Comparison of ENCODE assay signal across 14 cellular contexts in genomic region chr10:114603943-114604342, GRCh38. TPM values are rescaled to one million over a fixed set of nuclear protein-coding genes. Genes with fewer than 3 reads are reported as not detected.
A peak's percentile ranks its signal among the peaks of the same experiment; 100 is the strongest.
DNase-seq lines count a peak whose midpoint lies in the region; ATAC-seq and TF ChIP-seq lines count a peak whose summit lies in the region.
"Had no signal": no experiment of that assay in that cellular context is flagged by ENCODE, and none has a peak within 500 bp of the region (broad histone marks: within the 10 kb centered on the region; RNA-seq: fewer than 3 reads in every experiment).

No MANE protein-coding gene starts in this region.

- H3K9me3 ChIP-seq in left ventricle myocardium inferior (replicated peaks) = no peaks in the 10 kb centered on the region
- H3K9me3 ChIP-seq in CD8-positive, alpha-beta T cell (ENCODE audit: low read length) = no peaks in the 10 kb centered on the region
- H3K9me3 ChIP-seq: suprapubic skin had no signal

- H3K4me3 ChIP-seq in left ventricle myocardium inferior = peak overlapping the region; percentile 14
- no peak overlapping the region for H3K4me3 ChIP-seq in CD8-positive, alpha-beta T cell (ENCODE audit: low read depth, low read length)
- H3K4me3 ChIP-seq: suprapubic skin had no signal

- TF ChIP-seq CTCF in left ventricle myocardium inferior (IDR thresholded peaks at IDR 0.05; ENCODE audit: borderline replicate concordance) = no peak
- TF ChIP-seq CTCF in CD8-positive, alpha-beta T cell (IDR thresholded peaks at IDR 0.05) = no peak

- peaks cover 3% of the 10 kb centered on the region for H3K9me3 Mint-ChIP-seq in activated CD4-positive, alpha-beta memory T cell treated with anti-CD3 and anti-CD28 coated beads, Interleukin-2, amount 10 ng/mL, durations not matched to agents 7 days and 5 days
- no peaks in the 10 kb centered on the region for H3K9me3 Mint-ChIP-seq in CD8-positive, alpha-beta T cell
- H3K9me3 Mint-ChIP-seq: activated B cell treated with CpG ODN at 0.5 μM for 24 hours; activated naive CD8-positive, alpha-beta T cell treated with anti-CD3 and anti-CD28 coated beads for 36 hours had no signal

- CTCF ChIA-PET in activated CD4-positive, alpha-beta memory T cell treated with anti-CD3 and anti-CD28 coated beads, Interleukin-2, amount 10 ng/mL, durations not matched to agents 7 days and 5 days (lab: Charles Lee) = interaction anchor here (0.9 to 1.3 kb wide), 5 partner anchors 12 to 300 kb away, joined by 3 read pairs; no protein-coding TSS in a partner anchor
- CTCF ChIA-PET in CD8-positive, alpha-beta T cell (lab: Charles Lee) = no interaction called here

- H3K36me3 Mint-ChIP-seq in activated CD4-positive, alpha-beta memory T cell treated with anti-CD3 and anti-CD28 coated beads, Interleukin-2, amount 10 ng/mL, durations not matched to agents 7 days and 5 days (ENCODE audit: low read depth) = peaks cover 35% of the 10 kb centered on the region
- H3K36me3 Mint-ChIP-seq in CD8-positive, alpha-beta T cell = no peaks in the 10 kb centered on the region
- H3K36me3 Mint-ChIP-seq: activated naive CD8-positive, alpha-beta T cell treated with anti-CD3 and anti-CD28 coated beads for 36 hours had no signal

- H3K4me3 Mint-ChIP-seq in activated CD4-positive, alpha-beta memory T cell treated with anti-CD3 and anti-CD28 coated beads, Interleukin-2, amount 10 ng/mL, durations not matched to agents 7 days and 5 days = no peak overlapping the region
- H3K4me3 Mint-ChIP-seq in CD8-positive, alpha-beta T cell = no peak overlapping the region
- H3K4me3 Mint-ChIP-seq: activated B cell treated with CpG ODN at 0.5 μM for 24 hours; activated naive CD8-positive, alpha-beta T cell treated with anti-CD3 and anti-CD28 coated beads for 36 hours had no signal

- intact Hi-C loops in Right ventricle myocardium inferior (cut with DNase I) (no loop called here), cardiac septum (cut with DNase I) (loop anchor here (1.0 kb wide), 1 partner anchor 25 kb away; no protein-coding TSS in a partner anchor), left ventricle myocardium inferior (cut with micrococcal nuclease) (no loop called here)
- intact Hi-C loops in CD8-positive, alpha-beta T cell (cut with DNase I, micrococcal nuclease) = no loop called here

- POLR2A ChIA-PET in activated CD4-positive, alpha-beta memory T cell treated with anti-CD3 and anti-CD28 coated beads, Interleukin-2, amount 10 ng/mL, durations not matched to agents 7 days and 5 days (lab: Charles Lee) = interaction anchor here (0.8 to 1.3 kb wide), 5 partner anchors 10 to 104 kb away, joined by 3 to 5 read pairs (median 3); no protein-coding TSS in a partner anchor
- POLR2A ChIA-PET in CD8-positive, alpha-beta T cell (lab: Charles Lee) = no interaction called here

- H3K27ac ChIP-seq in left ventricle myocardium inferior (replicated peaks) = peak overlapping the region; percentile 78
- H3K27ac ChIP-seq in CD8-positive, alpha-beta T cell (ENCODE audit: low read depth, low read length) = no peak overlapping the region

- peaks cover 49% of the 10 kb centered on the region for H3K4me1 Mint-ChIP-seq in activated CD4-positive, alpha-beta memory T cell treated with anti-CD3 and anti-CD28 coated beads, Interleukin-2, amount 10 ng/mL, durations not matched to agents 7 days and 5 days
- peaks cover 6% of the 10 kb centered on the region for H3K4me1 Mint-ChIP-seq in CD8-positive, alpha-beta T cell (ENCODE audit: low read depth)
- H3K4me1 Mint-ChIP-seq: activated B cell treated with CpG ODN at 0.5 μM for 24 hours; activated naive CD8-positive, alpha-beta T cell treated with anti-CD3 and anti-CD28 coated beads for 36 hours had no signal

- peak overlapping the region; percentile 78 for H3K27ac Mint-ChIP-seq in activated CD4-positive, alpha-beta memory T cell treated with anti-CD3 and anti-CD28 coated beads, Interleukin-2, amount 10 ng/mL, durations not matched to agents 7 days and 5 days
- no peak overlapping the region for H3K27ac Mint-ChIP-seq in CD8-positive, alpha-beta T cell
- H3K27ac Mint-ChIP-seq: activated B cell treated with CpG ODN at 0.5 μM for 24 hours; activated naive CD8-positive, alpha-beta T cell treated with anti-CD3 and anti-CD28 coated beads for 36 hours had no signal

- TF ChIP-seq POLR2A in GM18505 (IDR thresholded peaks at IDR 0.05; ENCODE audit: borderline replicate concordance, extremely low read depth, insufficient read depth, insufficient read length) = no peak

- ATAC-seq in Right ventricle myocardium inferior (peak; percentile 83), GM18505 (IDR thresholded peaks at IDR 0.05; ENCODE audit: unreplicated experiment) (no peak), HG03280 (IDR thresholded peaks at IDR 0.05; ENCODE audit: unreplicated experiment) (no peak)
- ATAC-seq in CD8-positive, alpha-beta T cell = no peak

- DNase-seq in Right ventricle myocardium inferior (ENCODE audit: missing footprints) = no peak
- no peak for DNase-seq in cardiac septum (ENCODE audit: low spot score)
- peak; percentile 55 for DNase-seq in activated CD4-positive, alpha-beta memory T cell treated with anti-CD3 and anti-CD28 coated beads, Interleukin-2, amount 10 ng/mL, durations not matched to agents 7 days and 5 days
- no peak for DNase-seq in left ventricle myocardium inferior
- no peak for DNase-seq in CD8-positive, alpha-beta T cell
- DNase-seq in SHP77 (lab: John Stamatoyannopoulos, UW) = no peak
- DNase-seq: activated B cell treated with CpG ODN at 0.5 μM for 24 hours; activated naive CD8-positive, alpha-beta T cell treated with anti-CD3 and anti-CD28 coated beads for 36 hours; islet precursor cell; NCI-H187; stimulated activated CD4-positive, alpha-beta T cell treated with anti-CD3 and anti-CD28 coated beads, Interleukin-4, amount 100 ng/mL, for 4 hours had no signal

- H3K4me1 ChIP-seq in left ventricle myocardium inferior = peaks cover 98% of the 10 kb centered on the region
- no peaks in the 10 kb centered on the region for H3K4me1 ChIP-seq in CD8-positive, alpha-beta T cell (ENCODE audit: insufficient read depth, low read length)

- H3K36me3 ChIP-seq in left ventricle myocardium inferior = peaks cover 27% of the 10 kb centered on the region
- no peaks in the 10 kb centered on the region for H3K36me3 ChIP-seq in CD8-positive, alpha-beta T cell (ENCODE audit: insufficient read depth, low read length)

- H3K27me3 Mint-ChIP-seq in activated CD4-positive, alpha-beta memory T cell treated with anti-CD3 and anti-CD28 coated beads, Interleukin-2, amount 10 ng/mL, durations not matched to agents 7 days and 5 days = peaks cover 2% of the 10 kb centered on the region
- H3K27me3 Mint-ChIP-seq in CD8-positive, alpha-beta T cell (ENCODE audit: low read depth) = no peaks in the 10 kb centered on the region
- H3K27me3 Mint-ChIP-seq: activated B cell treated with CpG ODN at 0.5 μM for 24 hours had no signal

- no peaks in the 10 kb centered on the region for H3K27me3 ChIP-seq in left ventricle myocardium inferior (ENCODE audit: low read depth)
- H3K27me3 ChIP-seq in CD8-positive, alpha-beta T cell (ENCODE audit: insufficient read depth, low read length) = no peaks in the 10 kb centered on the region
- H3K27me3 ChIP-seq: suprapubic skin had no signal

RNA-seq across cellular contexts. Expression of gene ABLIM1, which starts 54.1 kb away (rescaled TPM):
- total RNA-seq in Right ventricle myocardium inferior (730 TPM), cardiac septum (473 TPM), left ventricle myocardium inferior (674 TPM)
- 10 to 100 TPM; 91.5 to 97.9 TPM for total RNA-seq in activated CD4-positive, alpha-beta memory T cell treated with anti-CD3 and anti-CD28 coated beads, Interleukin-2, amount 10 ng/mL, durations not matched to agents 7 days and 5 days
- total RNA-seq in CD8-positive, alpha-beta T cell = 100 to 1,000 TPM; 293 to 298 TPM
